Comparison of ENCODE assay signal across 17 cellular contexts in genomic region chr12:70842942-70843341, GRCh38.
"Had no signal": no experiment of that assay in that cellular context is flagged by ENCODE, and none has a peak within 500 bp of the region (broad histone marks: within the 10 kb centered on the region; RNA-seq: fewer than 3 reads in every experiment).

No MANE protein-coding gene starts in this region.

- H3K27ac Mint-ChIP-seq: activated naive CD8-positive, alpha-beta T cell; immature natural killer cell; mesothelial cell of epicardium; nephron progenitor cell had no signal

- H3K4me3 Mint-ChIP-seq: activated naive CD8-positive, alpha-beta T cell; immature natural killer cell; mesothelial cell of epicardium; nephron progenitor cell had no signal

- H3K27me3 ChIP-seq: gastrocnemius medialis, heart right ventricle, suprapubic skin, vagina had no signal

- FAIRE-seq: endometrium, TTC549 had no signal

- ATAC-seq: gastrocnemius medialis; heart right ventricle; stimulated activated naive CD8-positive, alpha-beta T cell treated with anti-CD3 and anti-CD28 coated beads, Interleukin-15, Interleukin-2, amounts not matched to agents 100 U/mL and 50 U/mL, for 24 hours had no signal

- H3K36me3 ChIP-seq: gastrocnemius medialis, heart right ventricle, suprapubic skin, vagina had no signal

- H3K4me1 Mint-ChIP-seq: immature natural killer cell, mesothelial cell of epicardium, nephron progenitor cell had no signal

- H3K4me1 ChIP-seq: gastrocnemius medialis, suprapubic skin, vagina had no signal

- DNase-seq: activated CD4-positive, alpha-beta T cell treated with anti-CD3 and anti-CD28 coated beads, Interleukin-2, amount 50 U/mL, for 4 hours; activated gamma-delta T cell treated with Interleukin-2 at 50 U/mL for 16 hours; gastrocnemius medialis; heart right ventricle; immature natural killer cell; nephron progenitor cell; stimulated activated CD4-positive, alpha-beta T cell treated with anti-CD3 and anti-CD28 coated beads, Interleukin-12 subunit alpha, Interleukin-12 subunit beta, amount 100 ng/mL, for 4 hours; stimulated activated CD4-positive, alpha-beta T cell treated with anti-CD3 and anti-CD28 coated beads, Interleukin-2, amount 100 ng/mL, for 24 hours; stimulated activated naive CD8-positive, alpha-beta T cell treated with anti-CD3 and anti-CD28 coated beads, Interleukin-15, Interleukin-2, amounts not matched to agents 100 U/mL and 50 U/mL, for 24 hours; trophoblast cell had no signal

- H3K9me3 Mint-ChIP-seq: mesothelial cell of epicardium, nephron progenitor cell had no signal

- H3K36me3 Mint-ChIP-seq: activated naive CD8-positive, alpha-beta T cell; immature natural killer cell; mesothelial cell of epicardium had no signal

- H3K27ac ChIP-seq: gastrocnemius medialis, heart right ventricle, suprapubic skin, vagina had no signal

- H3K9me3 ChIP-seq: gastrocnemius medialis, heart right ventricle, suprapubic skin, vagina had no signal

- H3K4me3 ChIP-seq: gastrocnemius medialis, heart right ventricle, lung, suprapubic skin, vagina had no signal
